Comparison of ENCODE assay signal across 7 cellular contexts in genomic region chr2:87593791-87594413, GRCh38.
A peak's percentile ranks its signal among the peaks of the same experiment; 100 is the strongest.
DNase-seq lines count a peak whose midpoint lies in the region; ATAC-seq and TF ChIP-seq lines count a peak whose summit lies in the region.
"Not testable (repeated sequence)": the region's sequence is repeated elsewhere in the genome, so short reads cannot be mapped to it uniquely, and the experiment has no call there.

No MANE protein-coding gene starts in this region.

- H3K36me3 ChIP-seq in mesenchymal stem cell (ENCODE audit: control insufficient read depth in 1 of 2, insufficient read depth in 2 of 2, low read depth in 1 of 2, low read length in 2 of 2); skeletal muscle satellite cell (ENCODE audit: insufficient read depth, low read length): not testable (repeated sequence)

- intact Hi-C loops in Right ventricle myocardium inferior (cut with DNase I): not testable (repeated sequence)

- H3K4me3 ChIP-seq in choroid plexus epithelial cell (ENCODE audit: low read depth, low read length); mesenchymal stem cell (ENCODE audit: insufficient read depth in 1 of 2, low read depth in 1 of 2, low read length in 2 of 2); skeletal muscle satellite cell (ENCODE audit: low read length): not testable (repeated sequence)

- H3K4me1 ChIP-seq in mesenchymal stem cell (ENCODE audit: control insufficient read depth, insufficient read depth, low read depth, low read length) (peaks cover 11% of the 10 kb centered on the region), skeletal muscle satellite cell (ENCODE audit: control insufficient read depth, insufficient read depth, low read length) (peaks cover 14% of the 10 kb centered on the region)

- not testable (repeated sequence) for H2AK5ac ChIP-seq in mesenchymal stem cell (ENCODE audit: low read length, severe bottlenecking)

- not testable (repeated sequence) for H3K23ac ChIP-seq in mesenchymal stem cell (ENCODE audit: low read length in 2 of 2)

- not testable (repeated sequence) for H2BK15ac ChIP-seq in mesenchymal stem cell (ENCODE audit: low read depth, poor library complexity, severe bottlenecking)

- TF ChIP-seq CTCF in choroid plexus epithelial cell (conservative IDR thresholded peaks at IDR 0.05; ENCODE audit: low read depth, low read length): not testable (repeated sequence)

- ATAC-seq in Right ventricle myocardium inferior: peak; percentile 80

- not testable (repeated sequence) for H2BK12ac ChIP-seq in mesenchymal stem cell (ENCODE audit: low read length in 2 of 2)

- not testable (repeated sequence) for H4K91ac ChIP-seq in mesenchymal stem cell (ENCODE audit: low read length)

- H3K4me2 ChIP-seq in mesenchymal stem cell (ENCODE audit: low read length, poor library complexity, severe bottlenecking): not testable (repeated sequence)
- peak overlapping the region; percentile 54 for H3K4me2 ChIP-seq in skeletal muscle satellite cell (ENCODE audit: low read length)

- not testable (repeated sequence) for H3K14ac ChIP-seq in mesenchymal stem cell (ENCODE audit: low read length in 2 of 2)

- H2BK5ac ChIP-seq in mesenchymal stem cell (ENCODE audit: low read depth, low read length, poor library complexity, severe bottlenecking): not testable (repeated sequence)

- DNase-seq in ELR (ENCODE audit: low read depth): peak; percentile 38
- peak; percentile 73 for DNase-seq in RPMI7951 (ENCODE audit: low read depth)
- DNase-seq in activated effector memory CD4-positive, alpha-beta T cell treated with Interleukin-2 at 50 U/mL for 16 hours: peak; percentile 68
- DNase-seq in choroid plexus epithelial cell (ENCODE audit: low read depth): peak; percentile 55
- peak; percentile 90 for DNase-seq in Right ventricle myocardium inferior (ENCODE audit: missing footprints)
- DNase-seq in mesenchymal stem cell: peak; percentile 52

- not testable (repeated sequence) for H3K4ac ChIP-seq in mesenchymal stem cell (ENCODE audit: low read depth in 1 of 2, low read length in 2 of 2)

- not testable (repeated sequence) for H2AFZ ChIP-seq in mesenchymal stem cell (ENCODE audit: low read depth, low read length)

- not testable (repeated sequence) for H2BK120ac ChIP-seq in mesenchymal stem cell (ENCODE audit: low read depth, low read length)

- peak overlapping the region; percentile 5 for H3K27ac ChIP-seq in mesenchymal stem cell (ENCODE audit: low read length, poor library complexity, severe bottlenecking)

- not testable (repeated sequence) for H3K27me3 ChIP-seq in mesenchymal stem cell (ENCODE audit: control insufficient read depth in 1 of 2, insufficient read depth in 1 of 2, low read length in 2 of 2); skeletal muscle satellite cell (ENCODE audit: control insufficient read depth, insufficient read depth, low read length)

- not testable (repeated sequence) for H3K9me3 ChIP-seq in mesenchymal stem cell (ENCODE audit: control insufficient read depth, low read length); skeletal muscle satellite cell (replicated peaks; ENCODE audit: low read length)

- not testable (repeated sequence) for H3K18ac ChIP-seq in mesenchymal stem cell (ENCODE audit: low read depth in 1 of 2, low read length in 2 of 2)

- H3K9ac ChIP-seq in mesenchymal stem cell (ENCODE audit: low read length); skeletal muscle satellite cell (ENCODE audit: low read depth, low read length): not testable (repeated sequence)

- not testable (repeated sequence) for H3K79me1 ChIP-seq in mesenchymal stem cell (replicated peaks; ENCODE audit: low read length, poor library complexity, severe bottlenecking)

- not testable (repeated sequence) for H4K8ac ChIP-seq in mesenchymal stem cell (ENCODE audit: low read length)

- no CpG with 5 or more reads among the region's 9 CpGs for WGBS in mesenchymal stem cell

Comparison
In these comparisons a context has a peak if more than half of its experiments do, and no peak if none do; other contexts are left out.
1. DNase-seq: peak in every context shown above with its lines; median percentile 90 in Right ventricle myocardium inferior; 73 in RPMI7951; 68 in activated effector memory CD4-positive, alpha-beta T cell treated with Interleukin-2 at 50 U/mL for 16 hours; 55 in choroid plexus epithelial cell; 52 in mesenchymal stem cell; 38 in ELR.